ENCODE assay signal across 23 cellular contexts in the genomic region with DNA sequence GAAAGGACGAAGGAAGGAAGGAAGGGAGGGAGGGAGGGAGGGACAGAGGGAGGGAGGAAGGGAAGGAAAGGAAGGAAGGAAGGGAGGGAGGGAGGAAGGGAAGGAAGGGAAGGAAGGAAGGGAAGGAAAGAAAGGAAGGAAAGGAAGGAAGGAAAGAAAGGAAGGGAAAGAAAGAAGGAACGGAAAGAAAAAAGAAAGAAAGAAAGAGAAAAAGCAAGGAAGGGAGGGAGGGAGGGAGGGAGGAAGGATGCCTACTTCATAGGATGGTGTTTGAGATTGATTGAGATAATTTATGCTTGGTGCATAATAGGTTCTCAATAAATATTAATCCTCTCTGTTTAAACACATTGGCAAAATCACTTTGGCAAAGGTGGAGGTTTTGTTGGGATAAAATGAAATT.
DNase-seq lines count a peak whose midpoint lies in the region; ATAC-seq, FAIRE-seq and TF ChIP-seq lines count a peak whose summit lies in the region.
"Had no signal": no experiment of that assay in that cellular context is flagged by ENCODE, and none has a peak within 500 bp of the region (broad histone marks: within the 10 kb centered on the region; RNA-seq: fewer than 3 reads in every experiment).

No MANE protein-coding gene starts in this region.

- H4K20me1 ChIP-seq in Karpas-422 (ENCODE audit: insufficient read depth, low read depth, low read length) (no peaks in the 10 kb centered on the region), K562 (replicated peaks; ENCODE audit: control insufficient read depth, insufficient read depth, low read length) (no peaks in the 10 kb centered on the region)
- H4K20me1 ChIP-seq: BLaER1 had no signal

- H3K27ac ChIP-seq in HEK293 (ENCODE audit: extremely low read depth, low read depth, low read length), result no peak overlapping the region
- no peak overlapping the region for H3K27ac ChIP-seq in Karpas-422 (ENCODE audit: low read length)
- no peak overlapping the region for H3K27ac ChIP-seq in K562 (ENCODE audit: extremely low read depth, low read depth, low read length)
- H3K27ac ChIP-seq: BLaER1 had no signal

- in situ Hi-C loops in K562 (cut with MboI), result no loop called here

- no peak for TF ChIP-seq POLR2A in K562 (conservative IDR thresholded peaks at IDR 0.05)

- WGBS in K562 (ENCODE audit: insufficient coverage, low coverage, missing lambda C conversion rate), result no CpG with 5 or more reads among the region's 2 CpGs

- H3K27me3 ChIP-seq in Karpas-422 (ENCODE audit: low read length) (no peaks in the 10 kb centered on the region), K562 (ENCODE audit: control insufficient read depth in 2 of 2, insufficient read depth in 2 of 2, low read length in 2 of 2) (no peaks in the 10 kb centered on the region)
- H3K27me3 ChIP-seq: BE2C, BLaER1 had no signal

- peaks cover 32% of the 10 kb centered on the region for H3K4me1 ChIP-seq in HEK293 (ENCODE audit: control insufficient read depth, insufficient read depth, low read length)
- peaks cover 47% of the 10 kb centered on the region for H3K4me1 ChIP-seq in Karpas-422 (ENCODE audit: low read length)
- H3K4me1 ChIP-seq in K562 (replicated peaks in 1 of 2; ENCODE audit: control insufficient read depth in 2 of 2, insufficient read depth in 2 of 2, low read length in 2 of 2), result peaks cover 0 to 8% of the 10 kb centered on the region in 2 experiments; a peak in 3 of 5 replicates
- H3K4me1 ChIP-seq: BE2C, BLaER1, Caco-2 had no signal

- no peak for DNase-seq in Karpas-422
- DNase-seq in K562 (ENCODE audit: extremely low read depth in 1 of 4, low spot score in 3 of 4), result no peak
- no peak for DNase-seq in stimulated activated effector memory CD8-positive, alpha-beta T cell treated with anti-CD3 and anti-CD28 coated beads, Interleukin-12 subunit alpha, Interleukin-12 subunit beta, amount 100 ng/mL, for 72 hours (ENCODE audit: low spot score in 2 of 2)
- no peak for DNase-seq in hepatic stellate cell (ENCODE audit: low spot score)
- DNase-seq: 8988T; ACHN; BE2C; C1 segment of cervical spinal cord; Caco-2; Calu3; CD4-positive, CD25-positive, alpha-beta regulatory T cell; CD8-positive, alpha-beta T cell; DMS79 treated with DMSO at 0.1 percent for 48 hours; GF-D8 had no signal

- no peaks in the 10 kb centered on the region for H3K79me2 ChIP-seq in Karpas-422 (ENCODE audit: low read length)
- H3K79me2 ChIP-seq in K562 (ENCODE audit: control insufficient read depth, insufficient read depth, low read length), result no peaks in the 10 kb centered on the region

- H3K9me1 ChIP-seq in K562 (ENCODE audit: control insufficient read depth, insufficient read depth, low read length), result no peaks in the 10 kb centered on the region

- FAIRE-seq in K562 (lab: Jason Lieb, UNC), result no peak
- FAIRE-seq: A204.1, D721Med, G401.6, GM12891, GM19239 had no signal

- H3K9me3 ChIP-seq in HEK293 (ENCODE audit: control insufficient read depth, insufficient read depth, low read depth, low read length) (no peaks in the 10 kb centered on the region), Karpas-422 (ENCODE audit: low read length) (no peaks in the 10 kb centered on the region), K562 (replicated peaks; ENCODE audit: control insufficient read depth, insufficient read depth, low read depth, low read length) (no peaks in the 10 kb centered on the region)
- H3K9me3 ChIP-seq: BE2C, BLaER1, Caco-2 had no signal

- H3K4me3 Mint-ChIP-seq in stimulated activated effector memory CD8-positive, alpha-beta T cell treated with anti-CD3 and anti-CD28 coated beads, Interleukin-12 subunit alpha, Interleukin-12 subunit beta, amount 100 ng/mL, for 72 hours, result no peak overlapping the region
- H3K4me3 Mint-ChIP-seq: CD14-positive monocyte; CD4-positive, CD25-positive, alpha-beta regulatory T cell; CD8-positive, alpha-beta T cell had no signal

- H3K4me3 ChIP-seq in HEK293 (ENCODE audit: low read depth, low read length) (no peak overlapping the region), Karpas-422 (ENCODE audit: low read length) (no peak overlapping the region), K562 (no peak overlapping the region)
- H3K4me3 ChIP-seq: BLaER1 had no signal

- H3K36me3 Mint-ChIP-seq in stimulated activated effector memory CD8-positive, alpha-beta T cell treated with anti-CD3 and anti-CD28 coated beads, Interleukin-12 subunit alpha, Interleukin-12 subunit beta, amount 100 ng/mL, for 72 hours, result no peaks in the 10 kb centered on the region
- H3K36me3 Mint-ChIP-seq: CD14-positive monocyte; CD4-positive, CD25-positive, alpha-beta regulatory T cell; CD8-positive, alpha-beta T cell had no signal

- POLR2A ChIA-PET in HEK293 (lab: Yijun Ruan, JAX) (no interaction called here), K562 (lab: Yijun Ruan, JAX) (interaction anchor here (1.1 to 1.2 kb wide), 3 partner anchors 12 to 17 kb away, joined by 3 to 5 read pairs (median 5); no protein-coding TSS in a partner anchor)

- TF ChIP-seq EP300 in K562 (IDR thresholded peaks at IDR 0.05; ENCODE audit: low read length), result no peak

- intact Hi-C loops in K562 (cut with micrococcal nuclease), result no loop called here

- no peak overlapping the region for H3K27ac Mint-ChIP-seq in stimulated activated effector memory CD8-positive, alpha-beta T cell treated with anti-CD3 and anti-CD28 coated beads, Interleukin-12 subunit alpha, Interleukin-12 subunit beta, amount 100 ng/mL, for 72 hours
- H3K27ac Mint-ChIP-seq: CD14-positive monocyte; CD4-positive, CD25-positive, alpha-beta regulatory T cell; CD8-positive, alpha-beta T cell had no signal

- no peaks in the 10 kb centered on the region for H3K9me3 Mint-ChIP-seq in stimulated activated effector memory CD8-positive, alpha-beta T cell treated with anti-CD3 and anti-CD28 coated beads, Interleukin-12 subunit alpha, Interleukin-12 subunit beta, amount 100 ng/mL, for 72 hours
- H3K9me3 Mint-ChIP-seq: CD8-positive, alpha-beta T cell had no signal

- TF ChIP-seq RAD21 in K562 (CRISPR knock-in tag; conservative IDR thresholded peaks at IDR 0.05 in 1 of 2, IDR thresholded peaks at IDR 0.05 in 1 of 2), result no peak

- TF ChIP-seq CTCF in HEK293 (tag by site-specific recombination; IDR thresholded peaks at IDR 0.05) (no peak), K562 (IDR thresholded peaks at IDR 0.05 in 2 of 3, conservative IDR thresholded peaks at IDR 0.05 in 1 of 3; ENCODE audit: insufficient read depth in 2 of 3, low read depth in 1 of 3, low read length in 3 of 3) (no peak)

- no peak overlapping the region for H3K4me2 ChIP-seq in Karpas-422 (ENCODE audit: low read depth, low read length, poor library complexity, severe bottlenecking)
- no peak overlapping the region for H3K4me2 ChIP-seq in K562 (ENCODE audit: insufficient read depth, low read length)
- H3K4me2 ChIP-seq: BLaER1 had no signal

- H2AFZ ChIP-seq in Karpas-422 (ENCODE audit: low read length) (peak overlapping the region; percentile 78; the same call in 1 of the 2 replicates), K562 (ENCODE audit: low read depth, low read length) (no peak overlapping the region)

- no TSS peak for BruUV-seq in K562 (replicated peaks; lab: Mats Ljungman, UMichigan)

- H3K9ac ChIP-seq in Karpas-422 (ENCODE audit: low read length) (no peak overlapping the region), K562 (ENCODE audit: insufficient read depth in 1 of 2, low read depth in 2 of 2, low read length in 2 of 2) (no peak overlapping the region)
- H3K9ac ChIP-seq: BLaER1 had no signal

- CTCF ChIA-PET in HEK293 (lab: Yijun Ruan, JAX) (interaction anchor here (0.7 kb wide), 1 partner anchor 9 kb away, joined by 3 read pairs; no protein-coding TSS in a partner anchor), K562 (lab: Yijun Ruan, JAX; ENCODE audit: low intra/inter-chr PET ratio) (no interaction called here)

- H3K9me2 ChIP-seq in Karpas-422 (replicated peaks; ENCODE audit: insufficient read depth, low read length), result no peaks in the 10 kb centered on the region

- ATAC-seq in K562, result no peak
- no peak for ATAC-seq in stimulated activated effector memory CD8-positive, alpha-beta T cell treated with anti-CD3 and anti-CD28 coated beads, Interleukin-12 subunit alpha, Interleukin-12 subunit beta, amount 100 ng/mL, for 72 hours
- ATAC-seq in HG03039 (IDR thresholded peaks at IDR 0.05; ENCODE audit: unreplicated experiment), result no peak
- ATAC-seq: CD8-positive, alpha-beta T cell had no signal

- H3K36me3 ChIP-seq in HEK293 (ENCODE audit: control insufficient read depth in 2 of 2, insufficient read depth in 1 of 2, low read length in 2 of 2) (no peaks in the 10 kb centered on the region), Karpas-422 (ENCODE audit: insufficient read depth, low read length) (no peaks in the 10 kb centered on the region), K562 (ENCODE audit: control insufficient read depth, insufficient read depth, low read length) (no peaks in the 10 kb centered on the region)
- H3K36me3 ChIP-seq: BE2C, BLaER1 had no signal

- no peaks in the 10 kb centered on the region for H3K4me1 Mint-ChIP-seq in stimulated activated effector memory CD8-positive, alpha-beta T cell treated with anti-CD3 and anti-CD28 coated beads, Interleukin-12 subunit alpha, Interleukin-12 subunit beta, amount 100 ng/mL, for 72 hours
- H3K4me1 Mint-ChIP-seq: CD4-positive, CD25-positive, alpha-beta regulatory T cell had no signal

TF ChIP-seq in HEK293, 187 proteins besides CTCF, POLR2A, EP300 and RAD21:
- no peak for TF ChIP-seq RBAK (tag by site-specific recombination; IDR thresholded peaks at IDR 0.05)
- TF ChIP-seq ZNF366 (tag by site-specific recombination; conservative IDR thresholded peaks at IDR 0.05), result peak; percentile 60

TF ChIP-seq in K562, 482 proteins besides CTCF, POLR2A, EP300 and RAD21:
- TF ChIP-seq, protein P1, sequence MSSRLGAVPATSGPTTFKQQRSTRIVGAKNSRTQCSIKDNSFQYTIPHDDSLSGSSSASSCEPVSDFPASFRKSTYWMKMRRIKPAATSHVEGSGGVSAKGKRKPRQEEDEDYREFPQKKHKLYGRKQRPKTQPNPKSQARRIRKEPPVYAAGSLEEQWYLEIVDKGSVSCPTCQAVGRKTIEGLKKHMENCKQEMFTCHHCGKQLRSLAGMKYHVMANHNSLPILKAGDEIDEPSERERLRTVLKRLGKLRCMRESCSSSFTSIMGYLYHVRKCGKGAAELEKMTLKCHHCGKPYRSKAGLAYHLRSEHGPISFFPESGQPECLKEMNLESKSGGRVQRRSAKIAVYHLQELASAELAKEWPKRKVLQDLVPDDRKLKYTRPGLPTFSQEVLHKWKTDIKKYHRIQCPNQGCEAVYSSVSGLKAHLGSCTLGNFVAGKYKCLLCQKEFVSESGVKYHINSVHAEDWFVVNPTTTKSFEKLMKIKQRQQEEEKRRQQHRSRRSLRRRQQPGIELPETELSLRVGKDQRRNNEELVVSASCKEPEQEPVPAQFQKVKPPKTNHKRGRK (tag; IDR thresholded peaks at IDR 0.05), result peak; percentile 90
- no peak for TF ChIP-seq C11orf30 (IDR thresholded peaks at IDR 0.05; ENCODE audit: low read depth)
